28 cellular contexts compared by ENCODE assay signal in genomic region chr11:122163420-122163819, GRCh38. TPM values are rescaled to one million over a fixed set of nuclear protein-coding genes. Genes with fewer than 3 reads are reported as not detected.
DNase-seq lines count a peak whose midpoint lies in the region; TF ChIP-seq lines count a peak whose summit lies in the region.
"Had no signal": no experiment of that assay in that cellular context is flagged by ENCODE, and none has a peak within 500 bp of the region (broad histone marks: within the 10 kb centered on the region; RNA-seq: fewer than 3 reads in every experiment).

No MANE protein-coding gene starts in this region.

- peaks cover 100% of the 10 kb centered on the region for H3K79me2 ChIP-seq in SK-N-SH (ENCODE audit: insufficient read depth)
- peaks cover 3% of the 10 kb centered on the region for H3K79me2 ChIP-seq in hepatocyte
- H3K79me2 ChIP-seq: parathyroid adenoma had no signal

- peak overlapping the region; percentile 28; the same call in 1 of the 2 replicates for H3K4me2 ChIP-seq in SK-N-SH
- no peak overlapping the region for H3K4me2 ChIP-seq in hepatocyte

- peaks cover 23 to 72% of the 10 kb centered on the region in 2 experiments for H3K4me1 ChIP-seq in SK-N-SH (ENCODE audit: control insufficient read depth in 1 of 2, insufficient read depth in 2 of 2, low read depth in 1 of 2, low read length in 1 of 2)
- H3K4me1 ChIP-seq in hepatocyte (ENCODE audit: insufficient read depth), result peaks cover 4% of the 10 kb centered on the region
- peaks cover 16% of the 10 kb centered on the region for H3K4me1 ChIP-seq in ovary (ENCODE audit: insufficient read depth)
- H3K4me1 ChIP-seq: parathyroid adenoma had no signal

- peaks cover 0 to 81% of the 10 kb centered on the region in 2 experiments for H3K36me3 ChIP-seq in SK-N-SH (replicated peaks in 1 of 2; ENCODE audit: control insufficient read depth in 1 of 2, insufficient read depth in 2 of 2, low read length in 1 of 2)
- no peaks in the 10 kb centered on the region for H3K36me3 ChIP-seq in hepatocyte (replicated peaks; ENCODE audit: insufficient read depth, low read depth)
- no peaks in the 10 kb centered on the region for H3K36me3 ChIP-seq in ovary
- H3K36me3 ChIP-seq: transverse colon had no signal

- H3K27ac ChIP-seq in SK-N-SH (ENCODE audit: low read depth in 2 of 2, low read length in 1 of 2) (peak overlapping the region; percentile 34 to 87; a peak in 3 of 4 replicates), hepatocyte (no peak overlapping the region), ovary (no peak overlapping the region), RWPE1 (no peak overlapping the region)
- H3K27ac ChIP-seq: HL-60, parathyroid adenoma, transverse colon had no signal

- TF ChIP-seq CTCF in SK-N-SH (IDR thresholded peaks at IDR 0.05) (no peak), hepatocyte (IDR thresholded peaks at IDR 0.05; ENCODE audit: poor library complexity) (no peak), ovary (IDR thresholded peaks at IDR 0.05) (no peak), RWPE1 (conservative IDR thresholded peaks at IDR 0.05; ENCODE audit: low read depth) (no peak)

- H4K20me1 ChIP-seq in SK-N-SH (ENCODE audit: insufficient read depth) (peaks cover 98% of the 10 kb centered on the region), hepatocyte (ENCODE audit: insufficient read depth, poor library complexity, severe bottlenecking) (no peaks in the 10 kb centered on the region)

- H3F3A ChIP-seq in SK-N-SH (replicated peaks; ENCODE audit: insufficient read depth), result peaks cover 63% of the 10 kb centered on the region

- intact Hi-C loops in ovary (cut with DNase I), result loop anchor here in 1 of 4 donors (5.0 kb wide), 1 partner anchor 34 kb away; no protein-coding TSS in a partner anchor

- TF ChIP-seq EP300 in SK-N-SH (IDR thresholded peaks at IDR 0.05; ENCODE audit: borderline replicate concordance in 1 of 2, low read depth in 1 of 2, low read length in 1 of 2), result peak in 1 of 2 experiments; percentile 65; a peak in 1 of 4 replicates
- no peak for TF ChIP-seq EP300 in ovary (IDR thresholded peaks at IDR 0.05)

- H3K9me2 ChIP-seq in SK-N-SH (no peaks in the 10 kb centered on the region), hepatocyte (replicated peaks; ENCODE audit: insufficient read depth) (no peaks in the 10 kb centered on the region)

- H3K9me3 ChIP-seq in SK-N-SH, result no peaks in the 10 kb centered on the region
- no peaks in the 10 kb centered on the region for H3K9me3 ChIP-seq in hepatocyte (ENCODE audit: low read depth)
- H3K9me3 ChIP-seq in ovary, result no peaks in the 10 kb centered on the region
- H3K9me3 ChIP-seq: transverse colon had no signal

- H3K27me3 ChIP-seq in SK-N-SH (ENCODE audit: insufficient read depth) (no peaks in the 10 kb centered on the region), hepatocyte (no peaks in the 10 kb centered on the region), ovary (no peaks in the 10 kb centered on the region)
- H3K27me3 ChIP-seq: transverse colon had no signal

- TF ChIP-seq POLR2A in ovary (IDR thresholded peaks at IDR 0.05), result no peak

- CTCF ChIA-PET in SK-N-SH (lab: Yijun Ruan, JAX) (interaction anchor here (1.4 kb wide), 1 partner anchor 12 kb away, joined by 4 read pairs; no protein-coding TSS in a partner anchor), RWPE1 (lab: Yijun Ruan, JAX) (no interaction called here)

- POLR2A ChIA-PET in SK-N-SH (lab: Yijun Ruan, JAX) (no interaction called here), RWPE1 (lab: Yijun Ruan, JAX; ENCODE audit: low non-redundant PET) (no interaction called here)

- H2AFZ ChIP-seq in SK-N-SH (ENCODE audit: low read depth) (no peak overlapping the region), hepatocyte (no peak overlapping the region)
- H2AFZ ChIP-seq: parathyroid adenoma had no signal

- no peak for TF ChIP-seq RAD21 in SK-N-SH (IDR thresholded peaks at IDR 0.05; ENCODE audit: low read length)

- H3K4me3 ChIP-seq in SK-N-SH (ENCODE audit: low read depth in 2 of 2, low read length in 1 of 2) (no peak overlapping the region), hepatocyte (no peak overlapping the region), ovary (no peak overlapping the region)
- H3K4me3 ChIP-seq: transverse colon had no signal

- no peak overlapping the region; the same call in 1 of the 2 replicates for H3K9ac ChIP-seq in SK-N-SH
- H3K9ac ChIP-seq: parathyroid adenoma had no signal

- peak; percentile 78 for DNase-seq in GM04503 (ENCODE audit: low read depth)
- no peak for DNase-seq in SK-N-SH
- peak; percentile 45 for DNase-seq in glomerular visceral epithelial cell (ENCODE audit: extremely low spot score)
- no peak for DNase-seq in NCI-H187 treated with DMSO at 0.1 percent for 48 hours (lab: John Stamatoyannopoulos, UW)
- no peak for DNase-seq in hepatocyte (ENCODE audit: low spot score)
- DNase-seq in ovary, result no peak
- DNase-seq in RWPE1 (ENCODE audit: low spot score), result no peak
- DNase-seq: activated CD4-positive, alpha-beta T cell treated with anti-CD3 and anti-CD28 coated beads, Interleukin-2, amount 50 U/mL, for 1 hour; activated CD8-positive, alpha-beta memory T cell treated with anti-CD3 and anti-CD28 coated beads, Interleukin-2, amount 50 U/mL, for 4 hours; activated effector memory CD4-positive, alpha-beta T cell treated with anti-CD3 and anti-CD28 coated beads, Interleukin-2, amount 50 U/mL, for 16 hours; activated naive CD8-positive, alpha-beta T cell treated with anti-CD3 and anti-CD28 coated beads, Interleukin-2, amount 50 U/mL, for 24 hours; C1 segment of cervical spinal cord; dermis blood vessel endothelial cell; foreskin melanocyte; MM.1S; naive thymus-derived CD4-positive, alpha-beta T cell; NCI-H1436 treated with DMSO at 0.1 percent for 48 hours; NCI-H2171; NCI-H69; SHP77 treated with DMSO at 0.1 percent for 48 hours; stimulated activated CD4-positive, alpha-beta T cell treated with anti-CD3 and anti-CD28 coated beads, Interleukin-1b, Interleukin-23, amount 100 ng/mL, for 48 hours; stimulated activated naive CD8-positive, alpha-beta T cell treated with anti-CD3 and anti-CD28 coated beads, Interleukin-15, Interleukin-2, amounts not matched to agents 100 U/mL and 50 U/mL, for 24 hours; T-helper 1 cell; transverse colon had no signal

TF ChIP-seq in SK-N-SH, 30 proteins besides CTCF, POLR2A, EP300 and RAD21:
- peak; percentile 44 for TF ChIP-seq RXRA (IDR thresholded peaks at IDR 0.05; ENCODE audit: borderline replicate concordance, low read depth)
- TF ChIP-seq TAF1 (IDR thresholded peaks at IDR 0.05; ENCODE audit: borderline replicate concordance, low read depth, low read length), result no peak
- 0 out of 2 replicates have a peak, but pooled peaks have one; percentile 8 for TF ChIP-seq FOSL2 (IDR thresholded peaks at IDR 0.05; ENCODE audit: borderline replicate concordance, low read depth)
- TF ChIP-seq, protein P1, sequence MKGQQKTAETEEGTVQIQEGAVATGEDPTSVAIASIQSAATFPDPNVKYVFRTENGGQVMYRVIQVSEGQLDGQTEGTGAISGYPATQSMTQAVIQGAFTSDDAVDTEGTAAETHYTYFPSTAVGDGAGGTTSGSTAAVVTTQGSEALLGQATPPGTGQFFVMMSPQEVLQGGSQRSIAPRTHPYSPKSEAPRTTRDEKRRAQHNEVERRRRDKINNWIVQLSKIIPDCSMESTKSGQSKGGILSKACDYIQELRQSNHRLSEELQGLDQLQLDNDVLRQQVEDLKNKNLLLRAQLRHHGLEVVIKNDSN (IDR thresholded peaks at IDR 0.05; ENCODE audit: borderline replicate concordance, low read depth), result no peak
- peak; percentile 77; the same call in 1 of the 2 replicates for TF ChIP-seq TEAD4 (IDR thresholded peaks at IDR 0.05; ENCODE audit: borderline replicate concordance, insufficient read depth)
- TF ChIP-seq JUND (IDR thresholded peaks at IDR 0.05), result peak; percentile 14; the same call in 1 of the 2 replicates
- TF ChIP-seq TCF12 (IDR thresholded peaks at IDR 0.05), result peak; percentile 55
- TF ChIP-seq, protein P2, sequence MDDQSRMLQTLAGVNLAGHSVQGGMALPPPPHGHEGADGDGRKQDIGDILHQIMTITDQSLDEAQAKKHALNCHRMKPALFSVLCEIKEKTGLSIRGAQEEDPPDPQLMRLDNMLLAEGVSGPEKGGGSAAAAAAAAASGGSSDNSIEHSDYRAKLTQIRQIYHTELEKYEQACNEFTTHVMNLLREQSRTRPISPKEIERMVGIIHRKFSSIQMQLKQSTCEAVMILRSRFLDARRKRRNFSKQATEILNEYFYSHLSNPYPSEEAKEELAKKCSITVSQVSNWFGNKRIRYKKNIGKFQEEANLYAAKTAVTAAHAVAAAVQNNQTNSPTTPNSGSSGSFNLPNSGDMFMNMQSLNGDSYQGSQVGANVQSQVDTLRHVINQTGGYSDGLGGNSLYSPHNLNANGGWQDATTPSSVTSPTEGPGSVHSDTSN (IDR thresholded peaks at IDR 0.05), result peak; percentile 36; the same call in 1 of the 2 replicates
TF ChIP-seq in SK-N-SH: peak in this region for 6.

RNA-seq across cellular contexts. Expression of gene BLID, which starts 47.4 kb away (rescaled TPM):
- polyA plus RNA-seq in SK-N-SH (2012; rRNA removed) (0.18 TPM in 1 of 2 replicates, not detected in the other), hepatocyte (0.41 and 0.99 TPM in 2 replicates), ovary (under 1 TPM in 1 of 2 donors, not detected in 1; 0.32 TPM)
- not detected in 2 replicates for polyA plus RNA-seq in SK-N-SH (2012; cell fraction: cytosol; rRNA removed)
- polyA plus RNA-seq in SK-N-SH (2012; cell fraction: nucleus; rRNA removed), result 0.27 and 1.1 TPM in 2 replicates
- total RNA-seq in hepatocyte (1.7 and 2.3 TPM in 2 replicates), ovary (10 to 100 TPM in 1 of 7 donors, 1 to 10 TPM in 6; 1.3 to 13.2 (median 4.1) TPM)
- total RNA-seq: dermis blood vessel endothelial cell; G401; kidney epithelial cell; naive thymus-derived CD4-positive, alpha-beta T cell; transverse colon had no signal
- polyA plus RNA-seq: naive thymus-derived CD4-positive, alpha-beta T cell had no signal

Comparison
In these comparisons a context has a peak if more than half of its experiments do, and no peak if none do; other contexts are left out.
1. DNase-seq: peak in GM04503 (single experiment) and glomerular visceral epithelial cell (single experiment); none in SK-N-SH (single experiment), NCI-H187 treated with DMSO at 0.1 percent for 48 hours (single experiment), hepatocyte (single experiment), ovary (0 of 5) and RWPE1 (single experiment).
2. H3K27ac ChIP-seq: peak in SK-N-SH (2 of 2); none in hepatocyte (single experiment), ovary (0 of 2) and RWPE1 (single experiment).